Comparison of ENCODE assay signal across 9 cellular contexts in the genomic region with DNA sequence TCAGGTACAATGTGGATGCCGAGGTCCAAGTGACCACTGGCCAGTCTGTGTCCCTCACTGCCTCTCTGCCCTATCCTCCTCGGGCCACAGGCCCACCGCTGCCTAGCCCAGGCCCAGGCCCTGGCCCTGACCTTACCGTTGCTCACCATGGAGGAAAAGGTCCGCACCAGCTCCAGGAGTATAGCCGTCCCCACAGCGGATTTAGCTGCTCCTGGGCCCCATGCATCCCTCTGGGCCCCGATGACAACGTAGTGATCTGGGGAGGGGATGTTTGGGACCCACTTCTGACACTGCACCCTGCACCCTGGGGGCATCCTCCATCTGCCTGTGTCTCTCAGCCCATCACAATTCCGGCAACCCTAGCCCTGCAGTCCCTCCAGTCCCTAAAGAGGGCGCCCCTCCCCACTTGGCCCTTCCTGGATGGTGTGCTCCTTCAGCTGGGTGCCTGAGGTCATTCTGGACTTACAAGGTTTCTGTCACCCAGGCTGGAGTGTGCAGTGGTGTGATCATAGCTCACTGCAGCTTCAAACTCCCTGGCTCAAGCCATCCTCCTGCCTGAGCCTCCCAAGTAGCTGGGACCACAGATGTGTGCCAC. TPM values are rescaled to one million over a fixed set of nuclear protein-coding genes. Genes with fewer than 3 reads are reported as not detected.
DNase-seq lines count a peak whose midpoint lies in the region; ATAC-seq and TF ChIP-seq lines count a peak whose summit lies in the region.
"Had no signal": no experiment of that assay in that cellular context is flagged by ENCODE, and none has a peak within 500 bp of the region (broad histone marks: within the 10 kb centered on the region; RNA-seq: fewer than 3 reads in every experiment).

No MANE protein-coding gene starts in this region.

- H3K4me1 ChIP-seq in Caco-2 (no peaks in the 10 kb centered on the region), HEK293 (ENCODE audit: control insufficient read depth, insufficient read depth, low read length) (no peaks in the 10 kb centered on the region)

- no peaks in the 10 kb centered on the region for H3K27me3 ChIP-seq in Caco-2 (replicated peaks; ENCODE audit: control insufficient read depth, insufficient read depth, low read length)

- no peak overlapping the region for H3K27ac ChIP-seq in HEK293 (ENCODE audit: extremely low read depth, low read depth, low read length)

- H3K4me1 Mint-ChIP-seq in Caco-2 (ENCODE audit: low read depth, unreplicated experiment) = no peaks in the 10 kb centered on the region
- H3K4me1 Mint-ChIP-seq in immature natural killer cell = peaks cover 22 to 26% of the 10 kb centered on the region in 2 donors

- ATAC-seq in HG03108 (IDR thresholded peaks at IDR 0.05; ENCODE audit: unreplicated experiment) (no peak), GM19328 (IDR thresholded peaks at IDR 0.05; ENCODE audit: unreplicated experiment) (no peak), GM21515 (IDR thresholded peaks at IDR 0.05; ENCODE audit: unreplicated experiment) (no peak)

- H3K4me3 Mint-ChIP-seq in Caco-2 (ENCODE audit: unreplicated experiment) (no peak overlapping the region), immature natural killer cell (no peak overlapping the region)

- H3K9me3 Mint-ChIP-seq in Caco-2 (ENCODE audit: unreplicated experiment) (no peaks in the 10 kb centered on the region), immature natural killer cell (no peaks in the 10 kb centered on the region)

- H3K36me3 ChIP-seq in Caco-2 (ENCODE audit: control insufficient read depth, insufficient read depth, low read length) (no peaks in the 10 kb centered on the region), HEK293 (ENCODE audit: control insufficient read depth in 2 of 2, insufficient read depth in 1 of 2, low read length in 2 of 2) (no peaks in the 10 kb centered on the region)

- H3K36me3 Mint-ChIP-seq in Caco-2 (ENCODE audit: insufficient read depth, unreplicated experiment) (peaks cover 20% of the 10 kb centered on the region), immature natural killer cell (no peaks in the 10 kb centered on the region)

- H3K27ac Mint-ChIP-seq in Caco-2 (ENCODE audit: unreplicated experiment) = no peak overlapping the region
- H3K27ac Mint-ChIP-seq in immature natural killer cell = peak overlapping the region in 4 of 6 donors; percentile 32 to 82 (median 66)

- DNase-seq in Caco-2 (peak in 1 of 2 experiments; percentile 74), SW 1271 (lab: John Stamatoyannopoulos, UW) (peak; percentile 11 to 34), immature natural killer cell (no peak), NCI-H774 (lab: John Stamatoyannopoulos, UW) (no peak)

- POLR2A ChIA-PET in Caco-2 (lab: Charles Lee) = interaction anchor here (0.6 to 0.7 kb wide), 2 partner anchors 17 to 22 kb away, joined by 4 to 5 read pairs; a partner anchor contains a TSS
- POLR2A ChIA-PET in HEK293 (lab: Yijun Ruan, JAX) = interaction anchor here (0.9 to 1.6 kb wide), 3 partner anchors 44 to 45 kb away, joined by 3 to 11 read pairs (median 3); a partner anchor contains a TSS

- CTCF ChIA-PET in Caco-2 (lab: Charles Lee) (interaction anchor here (0.6 to 1.9 kb wide), 7 partner anchors 15 to 145 kb away, joined by 3 to 5 read pairs (median 4); a partner anchor contains a TSS), HEK293 (lab: Yijun Ruan, JAX) (interaction anchor here (0.6 to 2.9 kb wide), 14 partner anchors 8 to 223 kb away, joined by 3 to 11 read pairs (median 3); a partner anchor contains a TSS)

- no TSS peak for BruUV-seq in Caco-2 (replicated peaks; lab: Mats Ljungman, UMichigan)

- H3K9me3 ChIP-seq in Caco-2 (no peaks in the 10 kb centered on the region), HEK293 (ENCODE audit: control insufficient read depth, insufficient read depth, low read depth, low read length) (no peaks in the 10 kb centered on the region)

- no peak overlapping the region for H3K4me3 ChIP-seq in Caco-2 (ENCODE audit: low read depth, low read length)
- no peak overlapping the region for H3K4me3 ChIP-seq in HEK293 (ENCODE audit: low read depth, low read length)

- H3K27me3 Mint-ChIP-seq in Caco-2 (ENCODE audit: insufficient read depth, unreplicated experiment) = no peaks in the 10 kb centered on the region
- H3K27me3 Mint-ChIP-seq in immature natural killer cell (ENCODE audit: low read depth in 3 of 3) = peaks cover 2 to 8% (median 7%) of the 10 kb centered on the region in 3 donors

- peak; percentile 53 to 59 for TF ChIP-seq CTCF in Caco-2 (IDR thresholded peaks at IDR 0.05; ENCODE audit: insufficient read depth in 1 of 2, low read depth in 1 of 2, low read length in 1 of 2, severe bottlenecking in 1 of 2, unreplicated experiment in 1 of 2)
- peak; percentile 37; the same call in 1 of the 2 replicates for TF ChIP-seq CTCF in HEK293 (tag by site-specific recombination; IDR thresholded peaks at IDR 0.05)

- intact Hi-C loops in Caco-2 (cut with micrococcal nuclease; ENCODE audit: unreplicated experiment) = no loop called here

TF ChIP-seq in HEK293, 187 proteins besides CTCF, POLR2A, EP300 and RAD21 (continues in another document):
- TF ChIP-seq, protein P1, sequence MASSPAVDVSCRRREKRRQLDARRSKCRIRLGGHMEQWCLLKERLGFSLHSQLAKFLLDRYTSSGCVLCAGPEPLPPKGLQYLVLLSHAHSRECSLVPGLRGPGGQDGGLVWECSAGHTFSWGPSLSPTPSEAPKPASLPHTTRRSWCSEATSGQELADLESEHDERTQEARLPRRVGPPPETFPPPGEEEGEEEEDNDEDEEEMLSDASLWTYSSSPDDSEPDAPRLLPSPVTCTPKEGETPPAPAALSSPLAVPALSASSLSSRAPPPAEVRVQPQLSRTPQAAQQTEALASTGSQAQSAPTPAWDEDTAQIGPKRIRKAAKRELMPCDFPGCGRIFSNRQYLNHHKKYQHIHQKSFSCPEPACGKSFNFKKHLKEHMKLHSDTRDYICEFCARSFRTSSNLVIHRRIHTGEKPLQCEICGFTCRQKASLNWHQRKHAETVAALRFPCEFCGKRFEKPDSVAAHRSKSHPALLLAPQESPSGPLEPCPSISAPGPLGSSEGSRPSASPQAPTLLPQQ (tag by site-specific recombination; IDR thresholded peaks at IDR 0.05) = no peak
- peak; percentile 46; the same call in 1 of the 2 replicates for TF ChIP-seq ZNF600 (tag by site-specific recombination; IDR thresholded peaks at IDR 0.05)
- TF ChIP-seq, protein P2, sequence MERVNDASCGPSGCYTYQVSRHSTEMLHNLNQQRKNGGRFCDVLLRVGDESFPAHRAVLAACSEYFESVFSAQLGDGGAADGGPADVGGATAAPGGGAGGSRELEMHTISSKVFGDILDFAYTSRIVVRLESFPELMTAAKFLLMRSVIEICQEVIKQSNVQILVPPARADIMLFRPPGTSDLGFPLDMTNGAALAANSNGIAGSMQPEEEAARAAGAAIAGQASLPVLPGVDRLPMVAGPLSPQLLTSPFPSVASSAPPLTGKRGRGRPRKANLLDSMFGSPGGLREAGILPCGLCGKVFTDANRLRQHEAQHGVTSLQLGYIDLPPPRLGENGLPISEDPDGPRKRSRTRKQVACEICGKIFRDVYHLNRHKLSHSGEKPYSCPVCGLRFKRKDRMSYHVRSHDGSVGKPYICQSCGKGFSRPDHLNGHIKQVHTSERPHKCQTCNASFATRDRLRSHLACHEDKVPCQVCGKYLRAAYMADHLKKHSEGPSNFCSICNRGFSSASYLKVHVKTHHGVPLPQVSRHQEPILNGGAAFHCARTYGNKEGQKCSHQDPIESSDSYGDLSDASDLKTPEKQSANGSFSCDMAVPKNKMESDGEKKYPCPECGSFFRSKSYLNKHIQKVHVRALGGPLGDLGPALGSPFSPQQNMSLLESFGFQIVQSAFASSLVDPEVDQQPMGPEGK (tag by site-specific recombination; IDR thresholded peaks at IDR 0.05) = 0 out of 2 replicates have a peak, but pooled peaks have one; percentile 10
- TF ChIP-seq, protein P3, sequence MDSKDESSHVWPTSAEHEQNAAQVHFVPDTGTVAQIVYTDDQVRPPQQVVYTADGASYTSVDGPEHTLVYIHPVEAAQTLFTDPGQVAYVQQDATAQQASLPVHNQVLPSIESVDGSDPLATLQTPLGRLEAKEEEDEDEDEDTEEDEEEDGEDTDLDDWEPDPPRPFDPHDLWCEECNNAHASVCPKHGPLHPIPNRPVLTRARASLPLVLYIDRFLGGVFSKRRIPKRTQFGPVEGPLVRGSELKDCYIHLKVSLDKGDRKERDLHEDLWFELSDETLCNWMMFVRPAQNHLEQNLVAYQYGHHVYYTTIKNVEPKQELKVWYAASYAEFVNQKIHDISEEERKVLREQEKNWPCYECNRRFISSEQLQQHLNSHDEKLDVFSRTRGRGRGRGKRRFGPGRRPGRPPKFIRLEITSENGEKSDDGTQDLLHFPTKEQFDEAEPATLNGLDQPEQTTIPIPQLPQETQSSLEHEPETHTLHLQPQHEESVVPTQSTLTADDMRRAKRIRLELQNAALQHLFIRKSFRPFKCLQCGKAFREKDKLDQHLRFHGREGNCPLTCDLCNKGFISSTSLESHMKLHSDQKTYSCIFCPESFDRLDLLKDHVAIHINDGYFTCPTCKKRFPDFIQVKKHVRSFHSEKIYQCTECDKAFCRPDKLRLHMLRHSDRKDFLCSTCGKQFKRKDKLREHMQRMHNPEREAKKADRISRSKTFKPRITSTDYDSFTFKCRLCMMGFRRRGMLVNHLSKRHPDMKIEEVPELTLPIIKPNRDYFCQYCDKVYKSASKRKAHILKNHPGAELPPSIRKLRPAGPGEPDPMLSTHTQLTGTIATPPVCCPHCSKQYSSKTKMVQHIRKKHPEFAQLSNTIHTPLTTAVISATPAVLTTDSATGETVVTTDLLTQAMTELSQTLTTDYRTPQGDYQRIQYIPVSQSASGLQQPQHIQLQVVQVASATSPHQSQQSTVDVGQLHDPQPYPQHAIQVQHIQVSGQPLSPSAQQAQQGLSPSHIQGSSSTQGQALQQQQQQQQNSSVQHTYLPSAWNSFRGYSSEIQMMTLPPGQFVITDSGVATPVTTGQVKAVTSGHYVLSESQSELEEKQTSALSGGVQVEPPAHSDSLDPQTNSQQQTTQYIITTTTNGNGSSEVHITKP (tag by site-specific recombination; IDR thresholded peaks at IDR 0.05) = peak; percentile 68; the same call in 1 of the 2 replicates
- TF ChIP-seq ZBTB8A (tag by site-specific recombination; IDR thresholded peaks at IDR 0.05) = peak; percentile 69; the same call in 1 of the 2 replicates

RNA-seq across cellular contexts. Expression of a gene that starts 12.1 kb away (rescaled TPM):
- total RNA-seq in Caco-2 (2022) = 8.1 and 9.7 TPM in 2 replicates
- 1 to 10 TPM in 2 of 3 donors, under 1 TPM in 1; 0.85 to 1.8 (median 1.1) TPM for polyA plus RNA-seq in immature natural killer cell

RNA-seq across cellular contexts. Expression of a gene that starts 16.9 kb away (rescaled TPM):
- 24.6 and 24.7 TPM in 2 replicates for total RNA-seq in Caco-2 (2022)
- polyA plus RNA-seq in immature natural killer cell = 10 to 100 TPM; 23.2 to 29.3 (median 27.0) TPM

RNA-seq across cellular contexts. Expression of a gene that starts 27.0 kb away (rescaled TPM):
- not detected in 2 replicates for total RNA-seq in Caco-2 (2022)
- polyA plus RNA-seq in immature natural killer cell = not detected
- total RNA-seq: renal cortical epithelial cell had no signal

RNA-seq across cellular contexts. Expression of a gene that starts 27.1 kb away (rescaled TPM):
- 10.4 and 12.9 TPM in 2 replicates for total RNA-seq in Caco-2 (2022)
- 1 to 10 TPM; 2.0 to 4.9 (median 4.7) TPM for polyA plus RNA-seq in immature natural killer cell

RNA-seq across cellular contexts. Expression of a gene that starts 43.1 kb away (rescaled TPM):
- 1.4 and 1.5 TPM in 2 replicates for total RNA-seq in Caco-2 (2022)
- polyA plus RNA-seq in immature natural killer cell = under 1 TPM in 1 of 3 donors, not detected in 2; 0.43 TPM

Comparison
In these comparisons a context has a peak if more than half of its experiments do, and no peak if none do; other contexts are left out.
1. DNase-seq: peak in SW 1271 (2 of 2); none in immature natural killer cell (0 of 3) and NCI-H774 (single experiment).